ENCODE assay signal across 12 cellular contexts in the genomic region with DNA sequence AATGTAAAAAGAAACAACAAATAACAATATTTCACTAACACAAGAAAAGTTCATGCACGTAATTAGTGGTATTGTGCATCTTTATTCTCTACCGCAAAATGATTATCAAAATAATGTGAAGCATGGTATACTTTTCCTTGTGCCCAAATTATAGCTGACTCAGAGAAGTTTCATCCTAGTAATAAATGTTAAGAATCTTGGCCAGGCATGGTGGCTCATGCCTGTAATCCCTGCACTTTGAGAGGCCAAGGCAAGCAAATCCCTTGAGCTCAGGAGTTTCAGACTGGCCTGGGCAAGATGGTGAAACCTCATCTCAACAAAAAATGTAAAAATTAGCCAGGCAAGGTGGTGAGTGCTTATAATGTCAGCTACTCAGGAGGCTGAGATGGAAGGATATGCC.
"Had no signal": no experiment of that assay in that cellular context is flagged by ENCODE, and none has a peak within 500 bp of the region (broad histone marks: within the 10 kb centered on the region; RNA-seq: fewer than 3 reads in every experiment).

No MANE protein-coding gene starts in this region.

- H3K27me3 ChIP-seq: cardiac muscle cell, ovary, testis, upper lobe of right lung had no signal

- DNase-seq: activated CD4-positive, alpha-beta memory T cell treated with anti-CD3 and anti-CD28 coated beads for 36 hours; activated gamma-delta T cell treated with Interleukin-2 at 50 U/mL for 16 hours; activated T-cell treated with anti-CD3 and anti-CD28 coated beads, Interleukin-2, amount 50 U/mL, for 4 hours; effector memory CD4-positive, alpha-beta T cell; mammary epithelial cell; ovary; stimulated activated CD4-positive, alpha-beta T cell treated with anti-CD3 and anti-CD28 coated beads, Interleukin-4, amount 100 ng/mL, for 1 hour; stimulated activated CD8-positive, alpha-beta memory T cell treated with anti-CD3 and anti-CD28 coated beads, Interleukin-4, amount 100 ng/mL, for 48 hours; testis; upper lobe of right lung had no signal

- H3K4me1 ChIP-seq: testis had no signal

- H3K27ac ChIP-seq: coronary artery, ovary, testis, upper lobe of right lung had no signal

- H3K36me3 ChIP-seq: ovary had no signal

- ATAC-seq: activated T-cell treated with anti-CD3 and anti-CD28 coated beads, Interleukin-2, amount 50 U/mL, for 4 hours; upper lobe of right lung had no signal

- H3K4me3 ChIP-seq: cardiac muscle cell, coronary artery, ovary, testis, upper lobe of right lung had no signal

- H3K9me3 ChIP-seq: ovary, testis, upper lobe of right lung had no signal
